ENCODE assay signal across 24 cellular contexts in genomic region chr20:5147193-5147592, GRCh38. TPM values are rescaled to one million over a fixed set of nuclear protein-coding genes. Genes with fewer than 3 reads are reported as not detected.
DNase-seq lines count a peak whose midpoint lies in the region; ATAC-seq and TF ChIP-seq lines count a peak whose summit lies in the region.
"Had no signal": no experiment of that assay in that cellular context is flagged by ENCODE, and none has a peak within 500 bp of the region (broad histone marks: within the 10 kb centered on the region; RNA-seq: fewer than 3 reads in every experiment).

No MANE protein-coding gene starts in this region.

- ATAC-seq in Right ventricle myocardium superior (ENCODE audit: poor library complexity) (no peak), upper lobe of right lung (peak; percentile 66)

- intact Hi-C loops in left ventricle myocardium inferior (cut with micrococcal nuclease) = no loop called here
- intact Hi-C loops in Right ventricle myocardium superior (cut with DNase I) = no loop called here
- intact Hi-C loops in upper lobe of right lung (cut with DNase I) = no loop called here

- H3K27ac ChIP-seq in left ventricle myocardium inferior (replicated peaks) (peak overlapping the region; percentile 86), upper lobe of right lung (no peak overlapping the region)
- H3K27ac ChIP-seq: Peyer's patch had no signal

- H3K36me3 Mint-ChIP-seq in endothelial cell (ENCODE audit: low read depth, unreplicated experiment) = peaks cover 8% of the 10 kb centered on the region

- no peaks in the 10 kb centered on the region for H3K9me3 Mint-ChIP-seq in endothelial cell (ENCODE audit: unreplicated experiment)
- H3K9me3 Mint-ChIP-seq: activated CD4-positive, alpha-beta memory T cell treated with anti-CD3 and anti-CD28 coated beads, Interleukin-2, amount 10 ng/mL, durations not matched to agents 7 days and 5 days; CD4-positive, alpha-beta memory T cell; T-helper 2 cell treated with Interferon-gamma antibody and Interleukin-4, amounts not matched to agents 5 μg/mL and 100 μg/mL, for 36 hours had no signal

- no peak for TF ChIP-seq CTCF in left ventricle myocardium inferior (IDR thresholded peaks at IDR 0.05; ENCODE audit: borderline replicate concordance)
- no peak for TF ChIP-seq CTCF in endothelial cell (IDR thresholded peaks at IDR 0.05; ENCODE audit: unreplicated experiment)
- no peak for TF ChIP-seq CTCF in upper lobe of right lung (IDR thresholded peaks at IDR 0.05)

- no peak overlapping the region for H3K27ac Mint-ChIP-seq in endothelial cell (ENCODE audit: unreplicated experiment)
- H3K27ac Mint-ChIP-seq: activated CD4-positive, alpha-beta memory T cell treated with anti-CD3 and anti-CD28 coated beads, Interleukin-2, amount 10 ng/mL, durations not matched to agents 7 days and 5 days; T-helper 2 cell treated with Interferon-gamma antibody and Interleukin-4, amounts not matched to agents 5 μg/mL and 100 μg/mL, for 36 hours had no signal

- peaks cover 46% of the 10 kb centered on the region for H3K4me1 Mint-ChIP-seq in endothelial cell (ENCODE audit: unreplicated experiment)

- H3K4me1 ChIP-seq in left ventricle myocardium inferior (peaks cover 100% of the 10 kb centered on the region), upper lobe of right lung (peaks cover 61% of the 10 kb centered on the region)

- H3K4me3 Mint-ChIP-seq in endothelial cell (ENCODE audit: unreplicated experiment) = peak overlapping the region; percentile 6
- H3K4me3 Mint-ChIP-seq: activated CD4-positive, alpha-beta memory T cell treated with anti-CD3 and anti-CD28 coated beads, Interleukin-2, amount 10 ng/mL, durations not matched to agents 7 days and 5 days; T-helper 2 cell treated with Interferon-gamma antibody and Interleukin-4, amounts not matched to agents 5 μg/mL and 100 μg/mL, for 36 hours had no signal

- H3K36me3 ChIP-seq in left ventricle myocardium inferior (no peaks in the 10 kb centered on the region), upper lobe of right lung (no peaks in the 10 kb centered on the region)
- H3K36me3 ChIP-seq: Peyer's patch had no signal

- H3K4me3 ChIP-seq in left ventricle myocardium inferior = no peak overlapping the region
- H3K4me3 ChIP-seq in upper lobe of right lung = no peak overlapping the region
- H3K4me3 ChIP-seq: Peyer's patch had no signal

- no peaks in the 10 kb centered on the region for H3K9me3 ChIP-seq in left ventricle myocardium inferior (replicated peaks)
- H3K9me3 ChIP-seq in upper lobe of right lung = no peaks in the 10 kb centered on the region
- H3K9me3 ChIP-seq: Peyer's patch, SK-N-SH had no signal

- DNase-seq in left ventricle myocardium inferior (no peak), Right ventricle myocardium superior (no peak), MV-4-11 (lab: John Stamatoyannopoulos, UW) (peak; percentile 65), endothelial cell (ENCODE audit: low spot score) (no peak), upper lobe of right lung (no peak), 8988T (no peak), HK-2 (ENCODE audit: unreplicated experiment) (no peak), NCI-H510A (lab: John Stamatoyannopoulos, UW) (no peak)
- DNase-seq: activated CD4-positive, alpha-beta memory T cell treated with anti-CD3 and anti-CD28 coated beads, Interleukin-2, amount 10 ng/mL, durations not matched to agents 7 days and 5 days; anterior cingulate cortex; caudate nucleus; CD4-positive, alpha-beta memory T cell; dermis blood vessel endothelial cell; KG1; kidney glomerular epithelial cell; mesenchymal stem cell; NCI-H1092; NCI-H2081; Peyer's patch; retina; SK-N-SH; stimulated activated CD4-positive, alpha-beta T cell treated with anti-CD3 and anti-CD28 coated beads, Interleukin-12 subunit alpha, Interleukin-12 subunit beta, amount 100 ng/mL, for 4 hours; stimulated activated CD4-positive, alpha-beta T cell treated with anti-CD3 and anti-CD28 coated beads, Interleukin-4, amount 100 ng/mL, for 4 hours had no signal

- no peaks in the 10 kb centered on the region for H3K27me3 ChIP-seq in left ventricle myocardium inferior (ENCODE audit: low read depth)
- H3K27me3 ChIP-seq in upper lobe of right lung = no peaks in the 10 kb centered on the region
- H3K27me3 ChIP-seq: Peyer's patch had no signal

- H3K27me3 Mint-ChIP-seq in endothelial cell (ENCODE audit: unreplicated experiment) = peaks cover 6% of the 10 kb centered on the region
- H3K27me3 Mint-ChIP-seq: activated CD4-positive, alpha-beta memory T cell treated with anti-CD3 and anti-CD28 coated beads, Interleukin-2, amount 10 ng/mL, durations not matched to agents 7 days and 5 days; CD4-positive, alpha-beta memory T cell had no signal

RNA-seq across cellular contexts. Expression of gene CDS2, which starts 20.4 kb away (rescaled TPM):
- total RNA-seq in left ventricle myocardium inferior (79.0 TPM), Right ventricle myocardium superior (61.9 TPM), endothelial cell (ENCODE audit: unreplicated experiment) (130 TPM), upper lobe of right lung (65.0 TPM)

RNA-seq across cellular contexts. Expression of gene PCNA, which starts 27.4 kb away (rescaled TPM):
- total RNA-seq in left ventricle myocardium inferior = 28.0 TPM
- 26.4 TPM for total RNA-seq in Right ventricle myocardium superior
- total RNA-seq in endothelial cell (ENCODE audit: unreplicated experiment) = 77.1 TPM
- 44.3 TPM for total RNA-seq in upper lobe of right lung

RNA-seq across cellular contexts. Expression of gene TMEM230, which starts 34.3 kb away (rescaled TPM):
- total RNA-seq in left ventricle myocardium inferior (83.0 TPM), Right ventricle myocardium superior (82.7 TPM), endothelial cell (ENCODE audit: unreplicated experiment) (62.2 TPM), upper lobe of right lung (105 TPM)
